In genomic region chr12:43436597-43436996, GRCh38 we compare ENCODE assay signal across 15 cellular contexts.
"Had no signal": no experiment of that assay in that cellular context is flagged by ENCODE, and none has a peak within 500 bp of the region (broad histone marks: within the 10 kb centered on the region; RNA-seq: fewer than 3 reads in every experiment).

No MANE protein-coding gene starts in this region.

- H3K4me3 ChIP-seq: esophagus squamous epithelium, gastroesophageal sphincter, right atrium auricular region had no signal

- H3K27ac ChIP-seq: esophagus squamous epithelium, gastroesophageal sphincter, neutrophil, right atrium auricular region had no signal

- H3K36me3 ChIP-seq: esophagus squamous epithelium, gastroesophageal sphincter, neutrophil, right atrium auricular region had no signal

- DNase-seq: effector memory CD8-positive, alpha-beta T cell; esophagus squamous epithelium; foreskin fibroblast; glutamatergic neuron; islet precursor cell; mammary epithelial cell; naive thymus-derived CD4-positive, alpha-beta T cell; small intestine; stimulated activated CD4-positive, alpha-beta T cell treated with anti-CD3 and anti-CD28 coated beads, Interleukin-12 subunit alpha, Interleukin-12 subunit beta, amount 100 ng/mL, for 4 hours; stimulated activated CD4-positive, alpha-beta T cell treated with anti-CD3 and anti-CD28 coated beads, Interleukin-2, amount 100 ng/mL, for 48 hours; stimulated activated naive CD4-positive, alpha-beta T cell treated with Interleukin-2 at 50 U/mL for 16 hours had no signal

- H3K27me3 ChIP-seq: esophagus squamous epithelium, gastroesophageal sphincter, neutrophil, right atrium auricular region had no signal

- H3K9me3 ChIP-seq: esophagus squamous epithelium, gastroesophageal sphincter, neutrophil, right atrium auricular region had no signal

- H3K4me1 ChIP-seq: esophagus squamous epithelium, gastroesophageal sphincter, right atrium auricular region had no signal

- ATAC-seq: effector memory CD8-positive, alpha-beta T cell; gastroesophageal sphincter; left lobe of liver; naive thymus-derived CD4-positive, alpha-beta T cell had no signal
